Comparison of ENCODE assay signal across 17 cellular contexts in genomic region chr16:2257726-2258125, GRCh38. TPM values are rescaled to one million over a fixed set of nuclear protein-coding genes. Genes with fewer than 3 reads are reported as not detected.
A peak's percentile ranks its signal among the peaks of the same experiment; 100 is the strongest.
DNase-seq lines count a peak whose midpoint lies in the region; ATAC-seq, FAIRE-seq and TF ChIP-seq lines count a peak whose summit lies in the region.
"Had no signal": no experiment of that assay in that cellular context is flagged by ENCODE, and none has a peak within 500 bp of the region (broad histone marks: within the 10 kb centered on the region; RNA-seq: fewer than 3 reads in every experiment).

No MANE protein-coding gene starts in this region.

- ATAC-seq in GM21367 (IDR thresholded peaks at IDR 0.05; ENCODE audit: unreplicated experiment): no peak
- ATAC-seq: GM12878, HCT116, K562 had no signal

- no CpG with 5 or more reads among the region's 6 CpGs for WGBS in trophoblast cell (ENCODE audit: extremely low coverage, insufficient coverage, insufficient read length)

- peaks cover 9% of the 10 kb centered on the region for H3K4me1 Mint-ChIP-seq in activated T-cell treated with anti-CD3 and anti-CD28 coated beads, Interleukin-2, amount 50 U/mL, for 24 hours (ENCODE audit: low read depth)
- peaks cover 5% of the 10 kb centered on the region for H3K4me1 Mint-ChIP-seq in astrocyte (ENCODE audit: low read depth, unreplicated experiment)

- no peak overlapping the region for H3K4me3 ChIP-seq in astrocyte (ENCODE audit: insufficient read depth, low read depth, low read length)
- no peak overlapping the region for H3K4me3 ChIP-seq in trophoblast cell (ENCODE audit: low read depth, low read length)
- H3K4me3 ChIP-seq: BLaER1 treated with 17β-estradiol and CSF1 and Interleukin-3, amounts not matched to agents 10 nM and 100 nM; GM12878; K562 had no signal

- H4K12ac ChIP-seq in trophoblast cell (ENCODE audit: low read depth, low read length): peak overlapping the region; percentile 36

- no peaks in the 10 kb centered on the region for H3K4me1 ChIP-seq in astrocyte (ENCODE audit: insufficient read depth, low read length)
- no peaks in the 10 kb centered on the region for H3K4me1 ChIP-seq in trophoblast cell (ENCODE audit: control insufficient read depth in 1 of 2, insufficient read depth in 2 of 2, low read length in 2 of 2)

- H2BK120ac ChIP-seq in trophoblast cell (ENCODE audit: insufficient read depth, low read length, poor library complexity): no peak overlapping the region

- no peak overlapping the region for H4K8ac ChIP-seq in trophoblast cell (ENCODE audit: low read depth, low read length)

- H3K14ac ChIP-seq in trophoblast cell (ENCODE audit: low read length): no peak overlapping the region

- H4K20me1 ChIP-seq in astrocyte (ENCODE audit: insufficient read depth, low read length): peaks cover 72% of the 10 kb centered on the region

- H3K23ac ChIP-seq in trophoblast cell (ENCODE audit: low read length): no peak overlapping the region

- H3K27me3 ChIP-seq in astrocyte (ENCODE audit: insufficient read depth, low read length) (no peaks in the 10 kb centered on the region), trophoblast cell (ENCODE audit: insufficient read depth, low read length) (no peaks in the 10 kb centered on the region)
- H3K27me3 ChIP-seq: BLaER1 treated with 17β-estradiol and CSF1 and Interleukin-3, amounts not matched to agents 10 nM and 100 nM had no signal

- no peak overlapping the region for H2BK5ac ChIP-seq in trophoblast cell (ENCODE audit: low read depth, low read length, poor library complexity)

- H3K27ac ChIP-seq in astrocyte (ENCODE audit: low read depth, low read length) (no peak overlapping the region), trophoblast cell (ENCODE audit: low read depth, low read length) (no peak overlapping the region)
- H3K27ac ChIP-seq: BLaER1 treated with 17β-estradiol and CSF1 and Interleukin-3, amounts not matched to agents 10 nM and 100 nM had no signal

- no peaks in the 10 kb centered on the region for H3K79me1 ChIP-seq in trophoblast cell (ENCODE audit: low read length)

- no peaks in the 10 kb centered on the region for H3K9me3 ChIP-seq in astrocyte (ENCODE audit: insufficient read depth, low read depth, low read length)
- H3K9me3 ChIP-seq in trophoblast cell (ENCODE audit: insufficient read depth, low read depth, low read length): peaks cover 1% of the 10 kb centered on the region
- H3K9me3 ChIP-seq: BLaER1 treated with 17β-estradiol and CSF1 and Interleukin-3, amounts not matched to agents 10 nM and 100 nM had no signal

- H3K79me2 ChIP-seq in astrocyte (ENCODE audit: insufficient read depth, low read length): peaks cover 62% of the 10 kb centered on the region
- no peaks in the 10 kb centered on the region for H3K79me2 ChIP-seq in trophoblast cell (ENCODE audit: control insufficient read depth, insufficient read depth, low read length, poor library complexity)

- TF ChIP-seq CTCF in astrocyte (IDR thresholded peaks at IDR 0.05; ENCODE audit: insufficient read depth, low read depth, low read length): no peak

- H3K9me3 Mint-ChIP-seq in activated T-cell treated with anti-CD3 and anti-CD28 coated beads, Interleukin-2, amount 50 U/mL, for 24 hours: no peaks in the 10 kb centered on the region
- H3K9me3 Mint-ChIP-seq in astrocyte (ENCODE audit: unreplicated experiment): no peaks in the 10 kb centered on the region
- H3K9me3 Mint-ChIP-seq: CD4-positive, CD25-positive, alpha-beta regulatory T cell had no signal

- H3K36me3 ChIP-seq in astrocyte (ENCODE audit: insufficient read depth, low read length): peaks cover 74% of the 10 kb centered on the region
- peaks cover 73 to 79% of the 10 kb centered on the region in 2 experiments for H3K36me3 ChIP-seq in trophoblast cell (ENCODE audit: control insufficient read depth in 1 of 2, insufficient read depth in 2 of 2, low read length in 2 of 2)

- H2AK5ac ChIP-seq in trophoblast cell (ENCODE audit: low read length): no peak overlapping the region

- FAIRE-seq in astrocyte (lab: Jason Lieb, UNC): no peak
- FAIRE-seq: GM12878, GM18507, H54, K562 had no signal

- H3K4me2 ChIP-seq in astrocyte (ENCODE audit: low read length): no peak overlapping the region
- no peak overlapping the region for H3K4me2 ChIP-seq in trophoblast cell (ENCODE audit: low read length)
- H3K4me2 ChIP-seq: BLaER1 treated with 17β-estradiol and CSF1 and Interleukin-3, amounts not matched to agents 10 nM and 100 nM had no signal

- no peak overlapping the region for H3K4me3 Mint-ChIP-seq in activated T-cell treated with anti-CD3 and anti-CD28 coated beads, Interleukin-2, amount 50 U/mL, for 24 hours
- H3K4me3 Mint-ChIP-seq in astrocyte (ENCODE audit: unreplicated experiment): no peak overlapping the region
- H3K4me3 Mint-ChIP-seq: CD4-positive, CD25-positive, alpha-beta regulatory T cell had no signal

- H4K91ac ChIP-seq in trophoblast cell (ENCODE audit: low read depth, low read length): no peak overlapping the region

- H3K4ac ChIP-seq in trophoblast cell (ENCODE audit: low read depth, low read length): no peak overlapping the region

- no peak overlapping the region for H2AFZ ChIP-seq in astrocyte (ENCODE audit: low read depth, low read length)
- no peak overlapping the region for H2AFZ ChIP-seq in trophoblast cell (ENCODE audit: insufficient read depth, low read length, poor library complexity)

- no peak overlapping the region for H3K18ac ChIP-seq in trophoblast cell (ENCODE audit: low read length)

- H3K27me3 Mint-ChIP-seq in activated T-cell treated with anti-CD3 and anti-CD28 coated beads, Interleukin-2, amount 50 U/mL, for 24 hours: no peaks in the 10 kb centered on the region
- H3K27me3 Mint-ChIP-seq in astrocyte (ENCODE audit: low read depth, unreplicated experiment): no peaks in the 10 kb centered on the region
- H3K27me3 Mint-ChIP-seq: CD4-positive, CD25-positive, alpha-beta regulatory T cell had no signal

- H2BK12ac ChIP-seq in trophoblast cell (ENCODE audit: low read length): no peak overlapping the region

- peak overlapping the region; percentile 65 for H3K27ac Mint-ChIP-seq in activated T-cell treated with anti-CD3 and anti-CD28 coated beads, Interleukin-2, amount 50 U/mL, for 24 hours
- peak overlapping the region; percentile 47 for H3K27ac Mint-ChIP-seq in astrocyte (ENCODE audit: unreplicated experiment)
- H3K27ac Mint-ChIP-seq: CD4-positive, CD25-positive, alpha-beta regulatory T cell had no signal

- no peak overlapping the region for H3K9ac ChIP-seq in astrocyte (ENCODE audit: low read length)
- H3K9ac ChIP-seq in trophoblast cell (ENCODE audit: low read length): no peak overlapping the region

- H3K36me3 Mint-ChIP-seq in activated T-cell treated with anti-CD3 and anti-CD28 coated beads, Interleukin-2, amount 50 U/mL, for 24 hours (ENCODE audit: low read depth): peaks cover 98% of the 10 kb centered on the region
- H3K36me3 Mint-ChIP-seq in astrocyte (ENCODE audit: low read depth, unreplicated experiment): peaks cover 17% of the 10 kb centered on the region

- DNase-seq in activated T-cell treated with anti-CD3 and anti-CD28 coated beads, Interleukin-2, amount 50 U/mL, for 24 hours: no peak
- DNase-seq in activated T-cell treated with anti-CD3 and anti-CD28 coated beads for 4 hours (no peak), D341Med (ENCODE audit: low spot score) (peak; percentile 5), astrocyte (ENCODE audit: low read depth) (no peak), trophoblast cell (no peak), NCI-H526 treated with DMSO at 0.1 percent for 48 hours (lab: John Stamatoyannopoulos, UW) (no peak)
- DNase-seq: 8988T; CD4-positive, CD25-positive, alpha-beta regulatory T cell; DMS 273 treated with DMSO at 0.1 percent for 48 hours; DMS79 had no signal

RNA-seq across cellular contexts. Expression of gene ECI1, which starts 6.3 kb away (rescaled TPM):
- 53.4 and 56.4 TPM in 2 replicates for total RNA-seq in astrocyte
- polyA plus RNA-seq in trophoblast cell (2013): 41.1 and 43.5 TPM in 2 replicates

RNA-seq across cellular contexts. Expression of gene RNPS1, which starts 10.2 kb away (rescaled TPM):
- 193 and 209 TPM in 2 replicates for total RNA-seq in astrocyte
- 189 TPM in 2 replicates for polyA plus RNA-seq in trophoblast cell (2013)

RNA-seq across cellular contexts. Expression of gene DNASE1L2, which starts 21.5 kb away (rescaled TPM):
- total RNA-seq in astrocyte: 1.2 and 1.3 TPM in 2 replicates
- polyA plus RNA-seq in trophoblast cell (2013): 0.31 and 0.41 TPM in 2 replicates
- polyA plus RNA-seq: CD4-positive, CD25-positive, alpha-beta regulatory T cell had no signal

RNA-seq across cellular contexts. Expression of gene E4F1, which starts 34.3 kb away (rescaled TPM):
- 22.5 and 22.8 TPM in 2 replicates for total RNA-seq in astrocyte
- polyA plus RNA-seq in trophoblast cell (2013): 11.3 and 12.5 TPM in 2 replicates

RNA-seq across cellular contexts. Expression of gene PGP, which starts 43.1 kb away (rescaled TPM):
- total RNA-seq in astrocyte: 19.4 and 21.1 TPM in 2 replicates
- polyA plus RNA-seq in trophoblast cell (2013): 36.6 and 37.5 TPM in 2 replicates
